ENCODE assay signal across 1 cellular context in genomic region chr1:234326493-234327366, GRCh38.
TF ChIP-seq lines count a peak whose summit lies in the region.

No MANE protein-coding gene starts in this region.

TF ChIP-seq in GM23338, 12 proteins besides CTCF, POLR2A, EP300 and RAD21 (continued from another document):
- TF ChIP-seq, protein P1, sequence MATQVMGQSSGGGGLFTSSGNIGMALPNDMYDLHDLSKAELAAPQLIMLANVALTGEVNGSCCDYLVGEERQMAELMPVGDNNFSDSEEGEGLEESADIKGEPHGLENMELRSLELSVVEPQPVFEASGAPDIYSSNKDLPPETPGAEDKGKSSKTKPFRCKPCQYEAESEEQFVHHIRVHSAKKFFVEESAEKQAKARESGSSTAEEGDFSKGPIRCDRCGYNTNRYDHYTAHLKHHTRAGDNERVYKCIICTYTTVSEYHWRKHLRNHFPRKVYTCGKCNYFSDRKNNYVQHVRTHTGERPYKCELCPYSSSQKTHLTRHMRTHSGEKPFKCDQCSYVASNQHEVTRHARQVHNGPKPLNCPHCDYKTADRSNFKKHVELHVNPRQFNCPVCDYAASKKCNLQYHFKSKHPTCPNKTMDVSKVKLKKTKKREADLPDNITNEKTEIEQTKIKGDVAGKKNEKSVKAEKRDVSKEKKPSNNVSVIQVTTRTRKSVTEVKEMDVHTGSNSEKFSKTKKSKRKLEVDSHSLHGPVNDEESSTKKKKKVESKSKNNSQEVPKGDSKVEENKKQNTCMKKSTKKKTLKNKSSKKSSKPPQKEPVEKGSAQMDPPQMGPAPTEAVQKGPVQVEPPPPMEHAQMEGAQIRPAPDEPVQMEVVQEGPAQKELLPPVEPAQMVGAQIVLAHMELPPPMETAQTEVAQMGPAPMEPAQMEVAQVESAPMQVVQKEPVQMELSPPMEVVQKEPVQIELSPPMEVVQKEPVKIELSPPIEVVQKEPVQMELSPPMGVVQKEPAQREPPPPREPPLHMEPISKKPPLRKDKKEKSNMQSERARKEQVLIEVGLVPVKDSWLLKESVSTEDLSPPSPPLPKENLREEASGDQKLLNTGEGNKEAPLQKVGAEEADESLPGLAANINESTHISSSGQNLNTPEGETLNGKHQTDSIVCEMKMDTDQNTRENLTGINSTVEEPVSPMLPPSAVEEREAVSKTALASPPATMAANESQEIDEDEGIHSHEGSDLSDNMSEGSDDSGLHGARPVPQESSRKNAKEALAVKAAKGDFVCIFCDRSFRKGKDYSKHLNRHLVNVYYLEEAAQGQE (IDR thresholded peaks at IDR 0.05; ENCODE audit: unreplicated experiment), result no peak
- no peak for TF ChIP-seq JUNB (IDR thresholded peaks at IDR 0.05; ENCODE audit: unreplicated experiment)
